25 cellular contexts compared by ENCODE assay signal in genomic region chrX:33171071-33171470, GRCh38.
"Had no signal": no experiment of that assay in that cellular context is flagged by ENCODE, and none has a peak within 500 bp of the region (broad histone marks: within the 10 kb centered on the region; RNA-seq: fewer than 3 reads in every experiment).

No MANE protein-coding gene starts in this region.

- H3K27me3 ChIP-seq: adrenal gland, Peyer's patch, SJCRH30 had no signal

- H3K27ac ChIP-seq: adrenal gland, Peyer's patch, RWPE1, SJCRH30 had no signal

- H3K4me1 ChIP-seq: adrenal gland, Peyer's patch, SJCRH30 had no signal

- DNase-seq: activated B cell treated with CpG ODN at 0.5 μM for 24 hours; activated CD4-positive, alpha-beta memory T cell treated with anti-CD3 and anti-CD28 coated beads for 36 hours; activated CD4-positive, alpha-beta T cell treated with anti-CD3 and anti-CD28 coated beads for 1 hour; activated CD4-positive, alpha-beta T cell treated with anti-CD3 and anti-CD28 coated beads, Interleukin-2, amount 10 ng/mL, durations not matched to agents 24 days and 14 days; activated CD8-positive, alpha-beta memory T cell treated with anti-CD3 and anti-CD28 coated beads for 24 hours; activated naive CD4-positive, alpha-beta T cell treated with anti-CD3 and anti-CD28 coated beads, Interleukin-2, amount 50 U/mL, for 16 hours; activated naive CD8-positive, alpha-beta T cell treated with anti-CD3 and anti-CD28 coated beads, Interleukin-2, amount 10 ng/mL, durations not matched to agents 7 days and 5 days; activated T-cell treated with anti-CD3 and anti-CD28 coated beads, Interleukin-2, amount 50 U/mL, for 48 hours; adrenal gland; anterior cingulate cortex; cerebellar nuclear complex; NCI-H1092 treated with DMSO at 0.1 percent for 48 hours; NCI-H1417 treated with DMSO at 0.1 percent for 48 hours; NCI-H1694; NCI-H2029; NCI-H345; NCI-H510A; NCI-H526 treated with DMSO at 0.1 percent for 48 hours; NCI-H82; Peyer's patch; Right ventricle myocardium superior; SJCRH30; SK-N-SH had no signal

- H3K4me2 ChIP-seq: SK-N-SH had no signal

- H3K36me3 ChIP-seq: adrenal gland, Peyer's patch, SJCRH30 had no signal

- H3K9me2 ChIP-seq: SK-N-SH had no signal

- H3K4me3 ChIP-seq: adrenal gland, Peyer's patch, SJCRH30 had no signal

- H3K9me3 ChIP-seq: adrenal gland, Peyer's patch, SJCRH30, SK-N-SH had no signal

- FAIRE-seq: colon had no signal
